16 cellular contexts compared by ENCODE assay signal in genomic region chr2:36871068-36871707, GRCh38.
"Had no signal": no experiment of that assay in that cellular context is flagged by ENCODE, and none has a peak within 500 bp of the region (broad histone marks: within the 10 kb centered on the region; RNA-seq: fewer than 3 reads in every experiment).

No MANE protein-coding gene starts in this region.

- DNase-seq: activated CD4-positive, alpha-beta memory T cell treated with anti-CD3 and anti-CD28 coated beads for 36 hours; activated effector memory CD4-positive, alpha-beta T cell treated with Interleukin-2 at 50 U/mL for 16 hours; activated naive CD4-positive, alpha-beta T cell treated with anti-CD3 and anti-CD28 coated beads, Interleukin-2, amount 50 U/mL, for 16 hours; activated T-cell treated with anti-CD3 and anti-CD28 coated beads, Interleukin-2, amount 50 U/mL, for 1 hour; effector CD8-positive, alpha-beta T cell; foreskin fibroblast; glutamatergic neuron; hippocampal formation; islet precursor cell; lower lobe of right lung; stimulated activated CD4-positive, alpha-beta T cell treated with anti-CD3 and anti-CD28 coated beads, Interleukin-4, amount 100 ng/mL, for 24 hours; stimulated activated naive B cell treated with anti-CD40 and anti-IgM and Interleukin-4, amounts not matched to agents 10 μg/mL and 1 μg/mL and 100 μg/mL, for 72 hours; upper lobe of right lung; WERI-Rb-1 had no signal

- H3K4me3 ChIP-seq: lower lobe of right lung, smooth muscle cell, thoracic aorta, upper lobe of right lung had no signal
